ENCODE assay signal across 16 cellular contexts in genomic region chr14:96203116-96203515, GRCh38. TPM values are rescaled to one million over a fixed set of nuclear protein-coding genes. Genes with fewer than 3 reads are reported as not detected.
DNase-seq lines count a peak whose midpoint lies in the region; ATAC-seq, FAIRE-seq and TF ChIP-seq lines count a peak whose summit lies in the region.
"Had no signal": no experiment of that assay in that cellular context is flagged by ENCODE, and none has a peak within 500 bp of the region (broad histone marks: within the 10 kb centered on the region; RNA-seq: fewer than 3 reads in every experiment).

No MANE protein-coding gene starts in this region.

- H3K79me2 ChIP-seq in SK-N-SH (ENCODE audit: insufficient read depth), result peaks cover 13% of the 10 kb centered on the region; the same call in 1 of the 2 replicates

- H3K36me3 Mint-ChIP-seq in mesothelial cell of epicardium, result no peaks in the 10 kb centered on the region
- H3K36me3 Mint-ChIP-seq: CD4-positive, CD25-positive, alpha-beta regulatory T cell had no signal

- H4K20me1 ChIP-seq in SK-N-SH (ENCODE audit: insufficient read depth), result no peaks in the 10 kb centered on the region

- TF ChIP-seq RAD21 in SK-N-SH (IDR thresholded peaks at IDR 0.05; ENCODE audit: low read length), result no peak

- H3F3A ChIP-seq in SK-N-SH (replicated peaks; ENCODE audit: insufficient read depth), result no peaks in the 10 kb centered on the region

- ATAC-seq in SK-N-SH treated with all-trans-retinoic acid at 6 μM for 48 hours (no peak), GM18861 (IDR thresholded peaks at IDR 0.05; ENCODE audit: unreplicated experiment) (no peak)

- CTCF ChIA-PET in SK-N-SH (lab: Yijun Ruan, JAX), result interaction anchor here (0.9 to 3.9 kb wide), 4 partner anchors 72 to 208 kb away, joined by 3 to 24 read pairs (median 10); no protein-coding TSS in a partner anchor

- H3K9ac ChIP-seq in SK-N-SH, result no peak overlapping the region
- H3K9ac ChIP-seq: BLaER1 treated with 17β-estradiol and CSF1 and Interleukin-3, amounts not matched to agents 10 nM and 100 nM had no signal

- peaks cover 56% of the 10 kb centered on the region for H3K4me1 Mint-ChIP-seq in mesothelial cell of epicardium

- peak; percentile 38 for FAIRE-seq in HTR-8/SVneo (lab: Jason Lieb, UNC)
- FAIRE-seq: GM12892, GM19239 had no signal

- intact Hi-C loops in vagina (cut with DNase I), result no loop called here

- H3K27me3 ChIP-seq in SK-N-SH (ENCODE audit: insufficient read depth) (no peaks in the 10 kb centered on the region), vagina (no peaks in the 10 kb centered on the region)
- H3K27me3 ChIP-seq: BLaER1 treated with 17β-estradiol and CSF1 and Interleukin-3, amounts not matched to agents 10 nM and 100 nM had no signal

- TF ChIP-seq EP300 in SK-N-SH (IDR thresholded peaks at IDR 0.05; ENCODE audit: borderline replicate concordance in 1 of 2, low read depth in 1 of 2, low read length in 1 of 2), result no peak

- WGBS in SK-N-SH (ENCODE audit: low lambda C conversion rate), result 95% methylated on average over 3 of the region's 3 CpGs

- H3K4me1 ChIP-seq in SK-N-SH (ENCODE audit: control insufficient read depth in 1 of 2, insufficient read depth in 2 of 2, low read depth in 1 of 2, low read length in 1 of 2) (peaks cover 11 to 19% of the 10 kb centered on the region in 2 experiments; a peak in 2 of 4 replicates), vagina (peaks cover 43% of the 10 kb centered on the region)

- H3K4me3 Mint-ChIP-seq in mesothelial cell of epicardium, result peak overlapping the region; percentile 36
- H3K4me3 Mint-ChIP-seq: CD4-positive, CD25-positive, alpha-beta regulatory T cell had no signal

- H3K36me3 ChIP-seq in SK-N-SH (replicated peaks in 1 of 2; ENCODE audit: control insufficient read depth in 1 of 2, insufficient read depth in 2 of 2, low read length in 1 of 2), result no peaks in the 10 kb centered on the region
- no peaks in the 10 kb centered on the region for H3K36me3 ChIP-seq in vagina
- H3K36me3 ChIP-seq: BLaER1 treated with 17β-estradiol and CSF1 and Interleukin-3, amounts not matched to agents 10 nM and 100 nM had no signal

- H3K27ac ChIP-seq in SK-N-SH (ENCODE audit: low read depth in 2 of 2, low read length in 1 of 2) (no peak overlapping the region), vagina (peak overlapping the region; percentile 95)

- TF ChIP-seq CTCF in SK-N-SH (IDR thresholded peaks at IDR 0.05) (no peak), mesothelial cell of epicardium (IDR thresholded peaks at IDR 0.05; ENCODE audit: unreplicated experiment) (no peak), vagina (IDR thresholded peaks at IDR 0.05) (no peak)

- no peak overlapping the region for H2AFZ ChIP-seq in SK-N-SH (ENCODE audit: low read depth)

- no peaks in the 10 kb centered on the region for H3K9me3 ChIP-seq in SK-N-SH
- no peaks in the 10 kb centered on the region for H3K9me3 ChIP-seq in vagina
- H3K9me3 ChIP-seq: BLaER1 treated with 17β-estradiol and CSF1 and Interleukin-3, amounts not matched to agents 10 nM and 100 nM had no signal

- H3K9me2 ChIP-seq in SK-N-SH, result no peaks in the 10 kb centered on the region

- H3K27me3 Mint-ChIP-seq in mesothelial cell of epicardium (ENCODE audit: low read depth), result no peaks in the 10 kb centered on the region

- POLR2A ChIA-PET in SK-N-SH (lab: Yijun Ruan, JAX), result no interaction called here

- H3K4me2 ChIP-seq in SK-N-SH, result no peak overlapping the region

- TF ChIP-seq POLR2A in vagina (IDR thresholded peaks at IDR 0.05), result no peak

- DNase-seq in SK-N-SH (no peak), HTR-8/SVneo (ENCODE audit: insufficient read length, low spot score) (no peak), mesothelial cell of epicardium (ENCODE audit: low spot score in 2 of 2, unreplicated experiment in 2 of 2) (no peak), vagina (ENCODE audit: extremely low spot score in 2 of 2) (no peak)
- DNase-seq in activated CD4-positive, alpha-beta T cell treated with anti-CD3 and anti-CD28 coated beads for 4 hours, result no peak
- DNase-seq: 8988T; ACHN; CD4-positive, CD25-positive, alpha-beta regulatory T cell; DMS79 had no signal

- no peak overlapping the region for H3K27ac Mint-ChIP-seq in mesothelial cell of epicardium

- no peak overlapping the region for H3K4me3 ChIP-seq in SK-N-SH (ENCODE audit: low read depth in 2 of 2, low read length in 1 of 2)
- no peak overlapping the region for H3K4me3 ChIP-seq in vagina
- H3K4me3 ChIP-seq: BLaER1 treated with 17β-estradiol and CSF1 and Interleukin-3, amounts not matched to agents 10 nM and 100 nM had no signal

- no peaks in the 10 kb centered on the region for H3K9me3 Mint-ChIP-seq in mesothelial cell of epicardium

TF ChIP-seq in SK-N-SH, 30 proteins besides CTCF, POLR2A, EP300 and RAD21:
- no peak for TF ChIP-seq CHD2 (IDR thresholded peaks at IDR 0.05; ENCODE audit: low read length, partially characterized antibody)
- TF ChIP-seq YY1 (IDR thresholded peaks at IDR 0.05; ENCODE audit: low read depth), result no peak
- no peak for TF ChIP-seq TEAD4 (IDR thresholded peaks at IDR 0.05; ENCODE audit: borderline replicate concordance, insufficient read depth)
- peak; percentile 81 for TF ChIP-seq REST (IDR thresholded peaks at IDR 0.05; ENCODE audit: low read depth, low read length)
- TF ChIP-seq SMC3 (IDR thresholded peaks at IDR 0.05; ENCODE audit: low read depth, low read length), result no peak

TF ChIP-seq in SK-N-SH treated with all-trans-retinoic acid at 6 μM for 48 hours, 23 proteins besides CTCF, POLR2A, EP300 and RAD21:
- no peak for TF ChIP-seq TCF4 (CRISPR knock-in tag; IDR thresholded peaks at IDR 0.05; ENCODE audit: borderline replicate concordance)

RNA-seq across cellular contexts. Expression of gene BDKRB2, which starts 1.5 kb away (rescaled TPM):
- polyA plus RNA-seq in SK-N-SH (2012; rRNA removed), result 4.8 and 6.4 TPM in 2 replicates
- polyA plus RNA-seq in SK-N-SH (2012; cell fraction: cytosol; rRNA removed), result 3.4 and 5.1 TPM in 2 replicates
- 5.0 and 6.3 TPM in 2 replicates for polyA plus RNA-seq in SK-N-SH (2012; cell fraction: nucleus; rRNA removed)
- total RNA-seq in mesothelial cell of epicardium (10.1 to 11.5 TPM (median 11.3 TPM) in 3 replicates), vagina (23.3 TPM)
- total RNA-seq: CD4-positive, CD25-positive, alpha-beta regulatory T cell; G401 had no signal
- polyA plus RNA-seq: CD4-positive, CD25-positive, alpha-beta regulatory T cell had no signal

RNA-seq across cellular contexts. Expression of gene BDKRB1, which starts 52.9 kb away (rescaled TPM):
- 14.4 and 16.9 TPM in 2 replicates for polyA plus RNA-seq in SK-N-SH (2012; rRNA removed)
- polyA plus RNA-seq in SK-N-SH (2012; cell fraction: cytosol; rRNA removed), result 7.0 and 10.3 TPM in 2 replicates
- polyA plus RNA-seq in SK-N-SH (2012; cell fraction: nucleus; rRNA removed), result 16.6 and 26.9 TPM in 2 replicates
- 10.4 to 12.5 TPM (median 10.9 TPM) in 3 replicates for total RNA-seq in mesothelial cell of epicardium
- 2.5 TPM for total RNA-seq in vagina
- total RNA-seq: CD4-positive, CD25-positive, alpha-beta regulatory T cell; G401; HT-29 had no signal
- polyA plus RNA-seq: CD4-positive, CD25-positive, alpha-beta regulatory T cell had no signal
